ENCODE assay signal across 21 cellular contexts in genomic region chr2:74216642-74217041, GRCh38. TPM values are rescaled to one million over a fixed set of nuclear protein-coding genes. Genes with fewer than 3 reads are reported as not detected.
DNase-seq lines count a peak whose midpoint lies in the region; ATAC-seq, FAIRE-seq and TF ChIP-seq lines count a peak whose summit lies in the region.
"Had no signal": no experiment of that assay in that cellular context is flagged by ENCODE, and none has a peak within 500 bp of the region (broad histone marks: within the 10 kb centered on the region; RNA-seq: fewer than 3 reads in every experiment).

No MANE protein-coding gene starts in this region.

- CTCF ChIA-PET in HepG2 (lab: Yijun Ruan, JAX; ENCODE audit: low intra/inter-chr PET ratio, low total read pairs) = no interaction called here
- CTCF ChIA-PET in WTC11 (lab: Charles Lee) = no interaction called here
- CTCF ChIA-PET in H1 (lab: Charles Lee; ENCODE audit: partially characterized antibody) = interaction anchor here (1.0 to 2.3 kb wide), 4 partner anchors 10 to 33 kb away, joined by 3 to 10 read pairs (median 6); partner anchors contain the start of gene MTHFD2

- no peak overlapping the region for H2BK15ac ChIP-seq in H1 (ENCODE audit: low read length)

- TF ChIP-seq EP300 in HepG2 (IDR thresholded peaks at IDR 0.05; ENCODE audit: low read depth in 2 of 2, low read length in 2 of 2) = no peak
- no peak for TF ChIP-seq EP300 in HepG2 (CRISPR knock-in tag; IDR thresholded peaks at IDR 0.05; ENCODE audit: borderline replicate concordance)
- no peak for TF ChIP-seq EP300 in H1 (IDR thresholded peaks at IDR 0.05; ENCODE audit: borderline replicate concordance in 1 of 2, low read depth in 2 of 2, low read length in 2 of 2)

- FAIRE-seq in HepG2 (lab: Jason Lieb, UNC) (peak; percentile 34), H1 (lab: Jason Lieb, UNC) (no peak), GM12891 (lab: Jason Lieb, UNC) (no peak)
- FAIRE-seq: GM19239 had no signal

- TF ChIP-seq POLR2A in HepG2 (IDR thresholded peaks at IDR 0.05; ENCODE audit: insufficient read depth in 1 of 2, low read depth in 2 of 2, low read length in 2 of 2) (no peak; a peak in 1 of 4 replicates), right lobe of liver (IDR thresholded peaks at IDR 0.05) (no peak), H1 (IDR thresholded peaks at IDR 0.05; ENCODE audit: control extremely low read depth in 1 of 2, low read depth in 2 of 2, low read length in 2 of 2) (no peak), GM12891 (IDR thresholded peaks at IDR 0.05; ENCODE audit: low read depth, low read length) (no peak)

- DNase-seq in HepG2 (ENCODE audit: low spot score) (no peak), right lobe of liver (no peak), WTC11 (ENCODE audit: low spot score) (no peak), H1 (ENCODE audit: low read depth in 1 of 2, low spot score in 2 of 2) (peak in 1 of 2 experiments; percentile 16), osteocyte (ENCODE audit: extremely low spot score, unreplicated experiment) (peak; percentile 15), GM12891 (ENCODE audit: insufficient read length, low spot score) (no peak), anterior cingulate cortex (lab: John Stamatoyannopoulos, UW) (no peak)
- DNase-seq: 8988T; Calu3; CD8-positive, alpha-beta T cell; DMS79 treated with DMSO at 0.1 percent for 48 hours; GF-D8; GOT3; H9; IMR-90; KBM-7 had no signal

- no peak overlapping the region for H2AFZ ChIP-seq in HepG2 (ENCODE audit: low read length)
- no peak overlapping the region for H2AFZ ChIP-seq in H1 (ENCODE audit: low read length)

- no peaks in the 10 kb centered on the region for H3K9me3 ChIP-seq in HepG2 (ENCODE audit: low read length)
- no peaks in the 10 kb centered on the region for H3K9me3 ChIP-seq in right lobe of liver
- H3K9me3 ChIP-seq in H1 (ENCODE audit: insufficient read depth in 2 of 2, low read depth in 1 of 2, low read length in 1 of 2) = no peaks in the 10 kb centered on the region
- H3K9me3 ChIP-seq: BLaER1 treated with 17β-estradiol and CSF1 and Interleukin-3, amounts not matched to agents 10 nM and 100 nM had no signal

- H3K4me1 ChIP-seq in HepG2 (ENCODE audit: insufficient read depth, low read length) = peaks cover 16% of the 10 kb centered on the region
- H3K4me1 ChIP-seq in right lobe of liver = no peaks in the 10 kb centered on the region
- H3K4me1 ChIP-seq in H1 (replicated peaks in 1 of 4; ENCODE audit: control insufficient read depth in 3 of 4, insufficient read depth in 4 of 4, low read length in 3 of 4) = no peaks in the 10 kb centered on the region

- H4K8ac ChIP-seq in H1 (ENCODE audit: extremely low read depth, insufficient read depth, low read length) = no peak overlapping the region

- H3K27ac ChIP-seq in HepG2 (ENCODE audit: extremely low read length, insufficient read depth, low read length) (no peak overlapping the region), right lobe of liver (no peak overlapping the region), H1 (ENCODE audit: low read depth, low read length) (no peak overlapping the region)
- H3K27ac ChIP-seq: BLaER1 treated with 17β-estradiol and CSF1 and Interleukin-3, amounts not matched to agents 10 nM and 100 nM; HL-60 had no signal

- H2BK12ac ChIP-seq in H1 (ENCODE audit: low read depth, low read length) = no peak overlapping the region

- peaks cover 8 to 42% of the 10 kb centered on the region in 2 experiments; a peak in 4 of 5 replicates for H3K36me3 ChIP-seq in HepG2 (replicated peaks in 1 of 2; ENCODE audit: control insufficient read depth in 1 of 2, insufficient read depth in 2 of 2, low read length in 2 of 2)
- H3K36me3 ChIP-seq in right lobe of liver = peaks cover 0 to 3% (median 0%) of the 10 kb centered on the region in 4 donors
- peaks cover 9 to 84% (median 47%) of the 10 kb centered on the region in 4 experiments for H3K36me3 ChIP-seq in H1 (ENCODE audit: control insufficient read depth in 2 of 4, insufficient read depth in 4 of 4, low read length in 3 of 4)

- H3K23me2 ChIP-seq in H1 (ENCODE audit: low read depth, low read length) = no peaks in the 10 kb centered on the region

- intact Hi-C loops in HepG2 (cut with micrococcal nuclease; ENCODE audit: unreplicated experiment) (no loop called here), right lobe of liver (cut with DNase I) (no loop called here)

- H3K27me3 Mint-ChIP-seq in WTC11 (ENCODE audit: low read depth) (no peaks in the 10 kb centered on the region), osteocyte (ENCODE audit: unreplicated experiment) (no peaks in the 10 kb centered on the region)
- H3K27me3 Mint-ChIP-seq: B cell had no signal

- H3K27ac Mint-ChIP-seq in WTC11 (no peak overlapping the region), osteocyte (ENCODE audit: unreplicated experiment) (no peak overlapping the region)
- H3K27ac Mint-ChIP-seq: B cell; CD8-positive, alpha-beta T cell had no signal

- no TSS peak for BruUV-seq in HepG2 (replicated peaks; lab: Mats Ljungman, UMichigan)

- 41% methylated on average over 2 of the region's 2 CpGs for WGBS in HepG2 (ENCODE audit: low lambda C conversion rate)
- WGBS in right lobe of liver (ENCODE audit: insufficient coverage, low coverage, low lambda C conversion rate, missing lambda C conversion rate) = 56% methylated on average over 2 of the region's 2 CpGs
- WGBS in H1 (ENCODE audit: extremely low coverage in 1 of 2, insufficient coverage in 1 of 2, insufficient read length in 1 of 2, insufficient replicate concordance in 2 of 2, low coverage in 1 of 2, low lambda C conversion rate in 2 of 2, missing lambda C conversion rate in 1 of 2), 2 experiments = 92% methylated on average over 2 of the region's 2 CpGs; no CpG with 5 or more reads in 1 of the 2 experiments

- H3K18ac ChIP-seq in H1 (ENCODE audit: extremely low read depth, low read length) = no peak overlapping the region

- H3K4me3 Mint-ChIP-seq in WTC11 (no peak overlapping the region), osteocyte (ENCODE audit: unreplicated experiment) (no peak overlapping the region)
- H3K4me3 Mint-ChIP-seq: B cell; CD8-positive, alpha-beta T cell had no signal

- POLR2A ChIA-PET in HepG2 (lab: Yijun Ruan, JAX) (interaction anchor here (1.2 to 3.2 kb wide), 4 partner anchors 12 to 38 kb away, joined by 3 to 16 read pairs (median 8); partner anchors contain the start of genes MOB1A and MTHFD2), WTC11 (lab: Charles Lee) (interaction anchor here (1.7 to 2.2 kb wide), 2 partner anchors 9 to 17 kb away, joined by 4 to 6 read pairs; no protein-coding TSS in a partner anchor), H1 (lab: Charles Lee; ENCODE audit: partially characterized antibody) (interaction anchor here (1.7 to 72.1 kb wide), 3 partner anchors 12 to 39 kb away, joined by 6 to 2699 read pairs (median 73); partner anchors contain the start of genes BOLA3, MOB1A and MTHFD2)

- no peak overlapping the region for H3K9ac ChIP-seq in HepG2 (ENCODE audit: insufficient read depth, low read depth, low read length)
- no peak overlapping the region; a peak in 1 of 7 replicates for H3K9ac ChIP-seq in H1 (replicated peaks in 1 of 4; ENCODE audit: extremely low read depth in 1 of 4, low read depth in 3 of 4, low read length in 3 of 4)
- H3K9ac ChIP-seq: BLaER1 treated with 17β-estradiol and CSF1 and Interleukin-3, amounts not matched to agents 10 nM and 100 nM had no signal

- ATAC-seq in HepG2 = no peak
- ATAC-seq in right lobe of liver = no peak
- no peak for ATAC-seq in WTC11
- no peak for ATAC-seq in HG03097 (IDR thresholded peaks at IDR 0.05; ENCODE audit: low FRiP score, unreplicated experiment)
- ATAC-seq: CD8-positive, alpha-beta T cell had no signal

- H2BK20ac ChIP-seq in H1 (ENCODE audit: low read length) = no peak overlapping the region

- no peak overlapping the region for H2AK5ac ChIP-seq in H1 (ENCODE audit: low read depth, low read length)

- no peak overlapping the region for H2BK5ac ChIP-seq in H1 (ENCODE audit: low read depth, low read length)

- H3K56ac ChIP-seq in H1 (replicated peaks; ENCODE audit: insufficient read length, low read depth, low read length) = no peak overlapping the region

- H2BK120ac ChIP-seq in H1 (replicated peaks; ENCODE audit: low read depth, low read length) = no peak overlapping the region

- H3K4me2 ChIP-seq in HepG2 (ENCODE audit: low read depth, low read length) = no peak overlapping the region
- no peak overlapping the region for H3K4me2 ChIP-seq in H1 (ENCODE audit: insufficient read depth in 1 of 2, low read depth in 2 of 2, low read length in 2 of 2)
- H3K4me2 ChIP-seq: BLaER1 treated with 17β-estradiol and CSF1 and Interleukin-3, amounts not matched to agents 10 nM and 100 nM had no signal

- H3K4me1 Mint-ChIP-seq in WTC11 (0 out of 2 replicates have a peak, but pooled peaks cover 3% of the 10 kb centered on the region), osteocyte (ENCODE audit: unreplicated experiment) (no peaks in the 10 kb centered on the region)

- H3K79me2 ChIP-seq in HepG2 (ENCODE audit: insufficient read depth, low read length) (no peaks in the 10 kb centered on the region), H1 (ENCODE audit: control insufficient read depth in 1 of 2, insufficient read depth in 2 of 2, low read length in 2 of 2) (0 out of 4 replicates have a peak, but pooled peaks cover 0 to 3% of the 10 kb centered on the region in 2 experiments)

- H3K14ac ChIP-seq in H1 (ENCODE audit: insufficient read length) = no peak overlapping the region

- no peak for TF ChIP-seq RAD21 in HepG2 (CRISPR knock-in tag; IDR thresholded peaks at IDR 0.05)
- TF ChIP-seq RAD21 in H1 (IDR thresholded peaks at IDR 0.05 in 1 of 2, conservative IDR thresholded peaks at IDR 0.05 in 1 of 2; ENCODE audit: low read depth in 2 of 2, low read length in 2 of 2) = no peak

- H3K9me3 Mint-ChIP-seq in WTC11 = no peaks in the 10 kb centered on the region
- H3K9me3 Mint-ChIP-seq in osteocyte (ENCODE audit: unreplicated experiment) = no peaks in the 10 kb centered on the region
- H3K9me3 Mint-ChIP-seq: CD8-positive, alpha-beta T cell; H9 had no signal

- in situ Hi-C loops in HepG2 (cut with HindIII; ENCODE audit: extremely low pct_ligation_motif_present, low pct_unique_long_range_greater_than_20kb) = no loop called here

- H3K4me3 ChIP-seq in HepG2 (replicated peaks in 1 of 3; ENCODE audit: insufficient read depth in 1 of 3, low read depth in 2 of 3, low read length in 3 of 3) = no peak overlapping the region
- no peak overlapping the region for H3K4me3 ChIP-seq in right lobe of liver
- H3K4me3 ChIP-seq in H1 (ENCODE audit: extremely low read depth in 1 of 4, insufficient read depth in 2 of 4, low read depth in 3 of 4, low read length in 4 of 4) = no peak overlapping the region
- H3K4me3 ChIP-seq: BLaER1 treated with 17β-estradiol and CSF1 and Interleukin-3, amounts not matched to agents 10 nM and 100 nM had no signal

- TF ChIP-seq CTCF in HepG2 (CRISPR knock-in tag; IDR thresholded peaks at IDR 0.05) (no peak), right lobe of liver (IDR thresholded peaks at IDR 0.05) (no peak), WTC11 (IDR thresholded peaks at IDR 0.05) (no peak), H1 (IDR thresholded peaks at IDR 0.05; ENCODE audit: control extremely low read depth in 1 of 3, insufficient read depth in 1 of 3, low read depth in 1 of 3, low read length in 3 of 3) (no peak), osteocyte (IDR thresholded peaks at IDR 0.05) (no peak)

- H3K79me1 ChIP-seq in H1 (ENCODE audit: low read depth, low read length) = no peaks in the 10 kb centered on the region

- H4K5ac ChIP-seq in H1 (ENCODE audit: insufficient read length, low read depth, low read length) = no peak overlapping the region

- H4K91ac ChIP-seq in H1 (replicated peaks; ENCODE audit: insufficient read length, low read length) = no peak overlapping the region

- H3K23ac ChIP-seq in H1 (ENCODE audit: insufficient read length) = no peak overlapping the region

- H3K27me3 ChIP-seq in HepG2 (ENCODE audit: control insufficient read depth in 1 of 2, insufficient read depth in 2 of 2, low read length in 2 of 2) = no peaks in the 10 kb centered on the region
- H3K27me3 ChIP-seq in right lobe of liver = no peaks in the 10 kb centered on the region
- H3K27me3 ChIP-seq in H1 (replicated peaks in 1 of 4; ENCODE audit: control insufficient read depth in 3 of 4, extremely low read depth in 1 of 4, insufficient read depth in 3 of 4, low read length in 3 of 4) = no peaks in the 10 kb centered on the region
- H3K27me3 ChIP-seq: BLaER1 treated with 17β-estradiol and CSF1 and Interleukin-3, amounts not matched to agents 10 nM and 100 nM had no signal

- H3K4ac ChIP-seq in H1 (replicated peaks; ENCODE audit: insufficient read length, low read depth, low read length) = no peak overlapping the region

- H3K36me3 Mint-ChIP-seq in WTC11 (peaks cover 67% of the 10 kb centered on the region), osteocyte (ENCODE audit: unreplicated experiment) (peaks cover 58% of the 10 kb centered on the region)

- H4K20me1 ChIP-seq in HepG2 (ENCODE audit: insufficient read depth, low read length) (peaks cover 5% of the 10 kb centered on the region; the same call in 1 of the 2 replicates), H1 (replicated peaks in 1 of 2; ENCODE audit: control insufficient read depth in 1 of 2, insufficient read depth in 2 of 2, low read length in 2 of 2) (peaks cover 2 to 5% of the 10 kb centered on the region in 2 experiments)

RNA-seq across cellular contexts. Expression of gene MTHFD2, which starts 18.2 kb away (rescaled TPM):
- 188 and 281 TPM in 2 replicates for total RNA-seq in HepG2 (2016; rRNA removed; fragmentation: Illumina TruSeq; extraction: Trizol)
- 38.9 and 41.2 TPM in 2 replicates for total RNA-seq in HepG2 (2016; cell fraction: cytosol; rRNA removed; fragmentation: Illumina TruSeq; extraction: Trizol; ENCODE audit: low read depth)
- 188 and 279 TPM in 2 replicates for total RNA-seq in HepG2 (2016; cell fraction: insoluble cytoplasmic fraction; rRNA removed; fragmentation: Illumina TruSeq; extraction: Trizol)
- 132 and 142 TPM in 2 replicates for total RNA-seq in HepG2 (2016; cell fraction: membrane; rRNA removed; fragmentation: Illumina TruSeq; extraction: Trizol)
- 70.7 and 79.0 TPM in 2 replicates for total RNA-seq in HepG2 (2016; cell fraction: nucleus; rRNA removed; fragmentation: Illumina TruSeq; extraction: Trizol)
- polyA plus RNA-seq in HepG2 (2011; rRNA removed) = 197 and 269 TPM in 2 replicates
- polyA plus RNA-seq in HepG2 (2011; cell fraction: cytosol; rRNA removed) = 162 and 205 TPM in 2 replicates
- 88.5 and 89.7 TPM in 2 replicates for polyA plus RNA-seq in HepG2 (2011; cell fraction: nucleus; rRNA removed)
- 224 and 287 TPM in 2 replicates for polyA plus RNA-seq in HepG2 (2012)
- 31.0 and 33.2 TPM in 2 replicates for polyA plus RNA-seq in HepG2 (2016; cell fraction: cytosol; fragmentation: Illumina TruSeq; extraction: Trizol; ENCODE audit: low read depth)
- 225 and 240 TPM in 2 replicates for polyA plus RNA-seq in HepG2 (2016; cell fraction: insoluble cytoplasmic fraction; fragmentation: Illumina TruSeq; extraction: Trizol; ENCODE audit: low read depth)
- polyA plus RNA-seq in HepG2 (2016; cell fraction: membrane; fragmentation: Illumina TruSeq; extraction: Trizol; ENCODE audit: low read depth) = 83.1 and 83.6 TPM in 2 replicates
- polyA plus RNA-seq in HepG2 (2016; cell fraction: nucleus; fragmentation: Illumina TruSeq; extraction: Trizol; ENCODE audit: insufficient read depth, low read depth) = 100 and 101 TPM in 2 replicates
- polyA minus RNA-seq in HepG2 (2011; rRNA and poly(A)+ RNA removed; ENCODE audit: low replicate concordance) = 148 and 336 TPM in 2 replicates
- 201 and 205 TPM in 2 replicates for polyA minus RNA-seq in HepG2 (2011; cell fraction: cytosol; rRNA and poly(A)+ RNA removed)
- polyA minus RNA-seq in HepG2 (2011; cell fraction: nucleus; rRNA and poly(A)+ RNA removed) = 97.9 and 128 TPM in 2 replicates
- total RNA-seq in right lobe of liver = 1 to 10 TPM in 5 of 6 experiments, under 1 TPM in 1; 0.31 to 7.4 (median 2.0) TPM
- total RNA-seq in WTC11 (2021) = 192 to 251 TPM (median 193 TPM) in 3 replicates
- 260 and 291 TPM in 2 replicates for total RNA-seq in H1 (2021; fragmentation: NEBNext Ultra II Directional; extraction: Animal tissue kit (Norgen Biotek cat#: 25700))
- polyA plus RNA-seq in H1 (2011; rRNA removed) = 99.2 and 99.5 TPM in 2 replicates
- 162 TPM for polyA plus RNA-seq in H1 (2011; cell fraction: cytosol; rRNA removed)
- 126 TPM for polyA plus RNA-seq in H1 (2011; cell fraction: nucleus; rRNA removed)
- polyA plus RNA-seq in H1 (2012, experiment 1 of 2) = 182 to 218 TPM (median 193 TPM) in 4 replicates
- polyA plus RNA-seq in H1 (2012, experiment 2 of 2) = 36.2 TPM
- 111 TPM for polyA plus RNA-seq in H1 (2013, experiment 1 of 2)
- polyA plus RNA-seq in H1 (2013, experiment 2 of 2) = 121 TPM
- polyA minus RNA-seq in H1 (2011; rRNA and poly(A)+ RNA removed) = 252 and 265 TPM in 2 replicates
- polyA minus RNA-seq in H1 (2011; cell fraction: cytosol; rRNA and poly(A)+ RNA removed) = 207 TPM
- 106 TPM for polyA minus RNA-seq in H1 (2011; cell fraction: nucleus; rRNA and poly(A)+ RNA removed)
- total RNA-seq in osteocyte = 223 and 242 TPM in 2 replicates
- 118 TPM for polyA plus RNA-seq in GM12891 (2012; ENCODE audit: low read depth, missing spikeins)

RNA-seq across cellular contexts. Expression of gene MOB1A, which starts 38.0 kb away (rescaled TPM):
- total RNA-seq in HepG2 (2016; rRNA removed; fragmentation: Illumina TruSeq; extraction: Trizol) (139 and 217 TPM in 2 replicates), right lobe of liver (10 to 100 TPM; 29.8 to 48.0 (median 32.9) TPM), WTC11 (2021) (84.9 to 92.6 TPM (median 88.2 TPM) in 3 replicates), osteocyte (96.1 and 96.3 TPM in 2 replicates)
- 26.2 and 34.3 TPM in 2 replicates for total RNA-seq in HepG2 (2016; cell fraction: cytosol; rRNA removed; fragmentation: Illumina TruSeq; extraction: Trizol; ENCODE audit: low read depth)
- 135 and 223 TPM in 2 replicates for total RNA-seq in HepG2 (2016; cell fraction: insoluble cytoplasmic fraction; rRNA removed; fragmentation: Illumina TruSeq; extraction: Trizol)
- 73.7 and 77.9 TPM in 2 replicates for total RNA-seq in HepG2 (2016; cell fraction: membrane; rRNA removed; fragmentation: Illumina TruSeq; extraction: Trizol)
- 58.0 and 69.5 TPM in 2 replicates for total RNA-seq in HepG2 (2016; cell fraction: nucleus; rRNA removed; fragmentation: Illumina TruSeq; extraction: Trizol)
- polyA plus RNA-seq in HepG2 (2011; rRNA removed) (33.2 and 48.2 TPM in 2 replicates), H1 (2011; rRNA removed) (16.2 and 21.6 TPM in 2 replicates)
- 17.6 and 27.6 TPM in 2 replicates for polyA plus RNA-seq in HepG2 (2011; cell fraction: cytosol; rRNA removed)
- polyA plus RNA-seq in HepG2 (2011; cell fraction: nucleus; rRNA removed) = 10.7 and 17.1 TPM in 2 replicates
- 42.5 and 50.3 TPM in 2 replicates for polyA plus RNA-seq in HepG2 (2012)
- polyA plus RNA-seq in HepG2 (2016; cell fraction: cytosol; fragmentation: Illumina TruSeq; extraction: Trizol; ENCODE audit: low read depth) = 18.1 and 21.3 TPM in 2 replicates
- polyA plus RNA-seq in HepG2 (2016; cell fraction: insoluble cytoplasmic fraction; fragmentation: Illumina TruSeq; extraction: Trizol; ENCODE audit: low read depth) = 128 and 131 TPM in 2 replicates
- 35.8 and 42.0 TPM in 2 replicates for polyA plus RNA-seq in HepG2 (2016; cell fraction: membrane; fragmentation: Illumina TruSeq; extraction: Trizol; ENCODE audit: low read depth)
- 52.2 and 58.5 TPM in 2 replicates for polyA plus RNA-seq in HepG2 (2016; cell fraction: nucleus; fragmentation: Illumina TruSeq; extraction: Trizol; ENCODE audit: insufficient read depth, low read depth)
- polyA minus RNA-seq in HepG2 (2011; rRNA and poly(A)+ RNA removed; ENCODE audit: low replicate concordance) = 17.0 and 33.6 TPM in 2 replicates
- 28.0 and 36.2 TPM in 2 replicates for polyA minus RNA-seq in HepG2 (2011; cell fraction: cytosol; rRNA and poly(A)+ RNA removed)
- polyA minus RNA-seq in HepG2 (2011; cell fraction: nucleus; rRNA and poly(A)+ RNA removed) = 30.4 and 30.7 TPM in 2 replicates
- 91.7 and 93.9 TPM in 2 replicates for total RNA-seq in H1 (2021; fragmentation: NEBNext Ultra II Directional; extraction: Animal tissue kit (Norgen Biotek cat#: 25700))
- polyA plus RNA-seq in H1 (2011; cell fraction: cytosol; rRNA removed) = 23.6 TPM
- polyA plus RNA-seq in H1 (2011; cell fraction: nucleus; rRNA removed) = 8.9 TPM
- 20.6 to 48.6 TPM (median 27.5 TPM) in 4 replicates for polyA plus RNA-seq in H1 (2012, experiment 1 of 2)
- polyA plus RNA-seq in H1 (2012, experiment 2 of 2) = 12.7 TPM
- 37.4 TPM for polyA plus RNA-seq in H1 (2013, experiment 1 of 2)
- 38.3 TPM for polyA plus RNA-seq in H1 (2013, experiment 2 of 2)
- 31.8 and 53.8 TPM in 2 replicates for polyA minus RNA-seq in H1 (2011; rRNA and poly(A)+ RNA removed)
- 22.6 TPM for polyA minus RNA-seq in H1 (2011; cell fraction: cytosol; rRNA and poly(A)+ RNA removed)
- polyA minus RNA-seq in H1 (2011; cell fraction: nucleus; rRNA and poly(A)+ RNA removed) = 25.8 TPM
- 60.5 TPM for polyA plus RNA-seq in GM12891 (2012; ENCODE audit: low read depth, missing spikeins)

Comparison
In these comparisons a context has a peak if more than half of its experiments do, and no peak if none do; other contexts are left out.
1. RNA of gene MTHFD2, which starts 18.2 kb away (total RNA-seq): 260 to 291 TPM in H1, 192 to 251 TPM in WTC11, 223 to 242 TPM in osteocyte and 38.9 to 281 TPM in HepG2; 0.31 to 7.4 TPM in right lobe of liver; every median in the first group is over 4 times any median in the second.
2. Of the 50 proteins assayed by ChIP-seq in both HepG2 and WTC11: peak only in HepG2: none; only in WTC11: none; in both: ZNF121; in neither: 49.